Comparison of ENCODE assay signal across 21 cellular contexts in the genomic region with DNA sequence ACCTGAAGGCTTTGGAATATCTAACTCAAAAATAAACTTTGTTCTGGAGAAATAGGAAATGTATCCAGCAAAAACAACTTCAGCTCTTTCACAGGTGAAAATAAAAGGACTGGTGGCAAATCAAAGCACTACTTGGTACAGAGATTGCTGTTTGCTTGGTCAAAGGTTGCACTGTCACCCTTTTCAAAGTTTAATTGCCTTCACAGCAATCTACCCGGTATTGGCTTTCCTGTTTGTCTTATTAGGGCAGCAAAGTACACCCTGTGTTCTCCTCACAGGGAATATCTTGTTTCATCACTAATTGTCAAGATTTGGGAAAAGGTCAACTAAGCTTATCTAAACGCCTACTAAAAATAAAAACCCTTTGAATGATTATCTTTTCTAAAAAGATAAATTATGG.
"Had no signal": no experiment of that assay in that cellular context is flagged by ENCODE, and none has a peak within 500 bp of the region (broad histone marks: within the 10 kb centered on the region; RNA-seq: fewer than 3 reads in every experiment).

No MANE protein-coding gene starts in this region.

- DNase-seq: activated CD4-positive, alpha-beta T cell treated with anti-CD3 and anti-CD28 coated beads for 1 hour; activated CD8-positive, alpha-beta memory T cell treated with anti-CD3 and anti-CD28 coated beads for 24 hours; activated CD8-positive, alpha-beta memory T cell treated with anti-CD3 and anti-CD28 coated beads, Interleukin-2, amount 50 U/mL, for 48 hours; activated effector memory CD4-positive, alpha-beta T cell treated with anti-CD3 and anti-CD28 coated beads, Interleukin-2, amount 50 U/mL, for 16 hours; activated naive CD4-positive, alpha-beta T cell treated with anti-CD3 and anti-CD28 coated beads, Interleukin-2, amount 50 U/mL, for 16 hours; activated T-cell treated with anti-CD3 and anti-CD28 coated beads, Interleukin-2, amount 50 U/mL, for 48 hours; effector CD8-positive, alpha-beta T cell; psoas muscle; right cardiac atrium; stimulated activated CD4-positive, alpha-beta T cell treated with anti-CD3 and anti-CD28 coated beads, Interleukin-15, amount 100 ng/mL, for 24 hours; stimulated activated CD4-positive, alpha-beta T cell treated with anti-CD3 and anti-CD28 coated beads, Interleukin-2, amount 100 ng/mL, for 48 hours; T-helper 2 cell; testis; upper lobe of right lung; WERI-Rb-1 had no signal

- ATAC-seq: psoas muscle, right cardiac atrium, upper lobe of right lung had no signal

- H3K4me1 ChIP-seq: ascending aorta, esophagus muscularis mucosa, psoas muscle, testis, upper lobe of right lung had no signal

- H3K36me3 Mint-ChIP-seq: mesothelial cell of epicardium had no signal

- H3K9me3 Mint-ChIP-seq: mesothelial cell of epicardium had no signal

- H3K36me3 ChIP-seq: ascending aorta, esophagus muscularis mucosa, upper lobe of right lung, WERI-Rb-1 had no signal

- H3K4me3 Mint-ChIP-seq: mesothelial cell of epicardium, neural crest cell had no signal

- H3K4me3 ChIP-seq: ascending aorta, esophagus muscularis mucosa, lung, psoas muscle, skin epidermis, testis, upper lobe of right lung had no signal

- H3K9me3 ChIP-seq: ascending aorta, esophagus muscularis mucosa, psoas muscle, testis had no signal

- H3K27me3 ChIP-seq: ascending aorta, esophagus muscularis mucosa, testis, upper lobe of right lung had no signal

- H3K4me1 Mint-ChIP-seq: mesothelial cell of epicardium, neural crest cell had no signal

- H3K27ac ChIP-seq: ascending aorta, esophagus muscularis mucosa, psoas muscle, skin epidermis, testis, upper lobe of right lung, WERI-Rb-1 had no signal

- H3K27ac Mint-ChIP-seq: mesothelial cell of epicardium had no signal
